In the genomic region with DNA sequence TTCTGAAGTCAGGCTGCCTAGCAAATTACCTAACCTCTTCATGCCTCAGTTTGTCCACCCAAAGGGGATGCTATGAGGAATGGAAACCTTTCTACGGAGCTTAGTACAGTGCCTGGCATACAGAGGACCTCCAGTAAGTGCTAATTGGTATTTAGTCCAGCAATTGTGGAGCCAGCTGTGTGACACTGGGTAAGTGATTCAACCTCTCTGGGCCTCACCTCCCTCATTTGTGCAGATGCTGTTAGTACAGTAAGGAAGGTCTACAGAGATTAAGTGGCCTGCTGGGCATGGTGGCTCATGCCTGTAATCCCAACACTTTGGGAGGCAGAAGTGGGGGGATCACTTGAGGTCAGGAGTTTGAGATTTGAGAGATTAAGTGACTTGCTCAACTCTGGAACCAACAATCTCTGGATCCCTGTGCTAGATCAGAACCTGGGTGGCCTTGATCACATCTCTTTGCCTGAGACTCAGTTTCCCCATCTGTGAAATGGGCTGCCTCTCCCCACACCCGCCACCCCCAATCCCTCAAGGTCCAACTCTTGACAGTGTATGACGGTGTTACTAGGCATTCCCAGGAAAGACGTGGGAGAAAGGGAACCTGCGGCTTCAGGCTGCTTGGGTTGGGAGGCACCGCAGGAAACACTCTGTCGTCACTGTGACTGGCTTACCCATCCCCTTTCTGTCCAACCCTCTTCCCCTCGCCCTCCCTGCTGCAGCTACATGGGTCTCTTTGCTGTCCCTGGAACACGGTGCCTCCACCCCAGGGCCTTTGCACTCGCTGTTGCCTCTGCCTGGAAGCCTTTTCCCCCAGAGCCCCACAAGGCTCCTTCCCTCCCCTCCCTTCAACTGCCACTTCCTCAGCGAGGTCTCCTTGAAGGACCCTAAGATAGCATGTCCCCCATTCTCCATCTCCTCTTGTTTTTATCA, we compare ENCODE assay signal across 19 cellular contexts. TPM values are rescaled to one million over a fixed set of nuclear protein-coding genes. Genes with fewer than 3 reads are reported as not detected.
"Had no signal": no experiment of that assay in that cellular context is flagged by ENCODE, and none has a peak within 500 bp of the region (broad histone marks: within the 10 kb centered on the region; RNA-seq: fewer than 3 reads in every experiment).

No MANE protein-coding gene starts in this region.

- H3K4me3 ChIP-seq: body of pancreas, pancreas had no signal

- H3K27ac ChIP-seq: adrenal gland, body of pancreas, heart right ventricle, pancreas had no signal

- H3K27me3 ChIP-seq: adrenal gland, body of pancreas, heart right ventricle, pancreas, tibial artery, vagina had no signal

- DNase-seq: activated CD4-positive, alpha-beta memory T cell treated with anti-CD3 and anti-CD28 coated beads, Interleukin-2, amount 10 ng/mL, durations not matched to agents 7 days and 5 days; activated CD4-positive, alpha-beta T cell treated with anti-CD3 and anti-CD28 coated beads for 1 hour; activated naive CD4-positive, alpha-beta T cell; adrenal gland; body of pancreas; central memory CD4-positive, alpha-beta T cell; effector CD4-positive, alpha-beta T cell; heart right ventricle; islet precursor cell; pancreas; stimulated activated CD4-positive, alpha-beta T cell treated with anti-CD3 and anti-CD28 coated beads, Interleukin-15, amount 100 ng/mL, for 24 hours; stimulated activated CD4-positive, alpha-beta T cell treated with anti-CD3 and anti-CD28 coated beads, Interleukin-4, amount 100 ng/mL, for 4 hours; T-cell; T1000; tibial artery had no signal

- H3K9me3 ChIP-seq: adrenal gland, body of pancreas, heart right ventricle, pancreas, tibial artery, vagina had no signal

- H3K4me1 ChIP-seq: adrenal gland, pancreas had no signal

- ATAC-seq: left lobe of liver, T-cell had no signal

- FAIRE-seq: frontal cortex, pancreas had no signal

RNA-seq across cellular contexts. Expression of gene DACT3, which starts 37.7 kb away (rescaled TPM):
- total RNA-seq: renal cortical epithelial cell had no signal
